Comparison of ENCODE assay signal across 25 cellular contexts in the genomic region with DNA sequence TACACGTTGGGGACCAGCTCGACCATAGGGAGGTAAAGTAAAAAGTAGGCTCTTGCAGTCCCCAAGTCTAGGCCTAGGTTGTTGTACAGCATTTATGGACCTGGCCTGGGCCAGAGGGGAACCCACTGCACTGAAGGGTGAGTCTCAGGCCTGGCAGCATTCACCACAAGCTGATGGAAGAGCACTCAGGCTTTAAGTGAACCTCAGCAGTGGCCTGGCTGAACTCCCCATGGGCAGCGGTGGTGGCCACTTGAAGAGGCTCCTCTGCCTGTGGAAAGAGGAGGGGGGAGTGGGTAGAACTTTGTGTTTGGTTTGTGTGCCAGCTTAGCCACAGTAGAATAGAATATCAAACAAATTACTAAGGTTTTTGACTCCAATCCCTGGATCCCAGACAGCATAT.
"Had no signal": no experiment of that assay in that cellular context is flagged by ENCODE, and none has a peak within 500 bp of the region (broad histone marks: within the 10 kb centered on the region; RNA-seq: fewer than 3 reads in every experiment).

No MANE protein-coding gene starts in this region.

- H3K27ac ChIP-seq: brain microvascular endothelial cell, esophagus muscularis mucosa, foreskin keratinocyte, testis, vagina, WERI-Rb-1 had no signal

- ATAC-seq: activated CD4-positive, CD25-positive, alpha-beta regulatory T cell treated with anti-CD3 and anti-CD28 coated beads, Interleukin-2, amount 50 U/mL, for 24 hours; stimulated activated naive B cell treated with anti-CD40 and anti-IgM and Interleukin-4, amounts not matched to agents 10 μg/mL and 1 μg/mL and 100 μg/mL, for 72 hours had no signal

- H3K4me1 ChIP-seq: foreskin keratinocyte, testis, vagina had no signal

- H3K4me3 ChIP-seq: esophagus muscularis mucosa, heart left ventricle, mucosa of descending colon, smooth muscle cell, testis, vagina had no signal

- DNase-seq: activated CD4-positive, alpha-beta T cell treated with anti-CD3 and anti-CD28 coated beads for 48 hours; activated CD4-positive, alpha-beta T cell treated with anti-CD3 and anti-CD28 coated beads, Interleukin-2, amount 50 U/mL, for 48 hours; activated CD8-positive, alpha-beta memory T cell treated with anti-CD3 and anti-CD28 coated beads for 24 hours; activated effector memory CD4-positive, alpha-beta T cell treated with anti-CD3 and anti-CD28 coated beads, Interleukin-2, amount 50 U/mL, for 16 hours; activated naive CD4-positive, alpha-beta T cell treated with anti-CD3 and anti-CD28 coated beads, Interleukin-2, amount 10 ng/mL, durations not matched to agents 7 days and 5 days; activated naive CD8-positive, alpha-beta T cell treated with anti-CD3 and anti-CD28 coated beads, Interleukin-2, amount 10 ng/mL, durations not matched to agents 7 days and 5 days; brain microvascular endothelial cell; immature natural killer cell; kidney; retina; stimulated activated CD4-positive, alpha-beta T cell treated with anti-CD3 and anti-CD28 coated beads, Interleukin-1b, Interleukin-23, amount 100 ng/mL, for 48 hours; stimulated activated CD4-positive, alpha-beta T cell treated with anti-CD3 and anti-CD28 coated beads, Interleukin-4, amount 100 ng/mL, for 4 hours; stimulated activated CD8-positive, alpha-beta memory T cell treated with anti-CD3 and anti-CD28 coated beads, Interleukin-4, amount 100 ng/mL, for 48 hours; stimulated activated naive B cell treated with anti-CD40 and anti-IgM and Interleukin-4, amounts not matched to agents 10 μg/mL and 1 μg/mL and 100 μg/mL, for 72 hours; T-helper 1 cell; trophoblast cell; WERI-Rb-1 had no signal

- H3K9me3 ChIP-seq: esophagus muscularis mucosa, heart left ventricle, mucosa of descending colon, testis, vagina had no signal

- H3K36me3 ChIP-seq: brain microvascular endothelial cell, esophagus muscularis mucosa, heart left ventricle, vagina, WERI-Rb-1 had no signal

- H3K27me3 ChIP-seq: brain microvascular endothelial cell, esophagus muscularis mucosa, foreskin keratinocyte, heart left ventricle, testis, vagina had no signal
